In genomic region chr17:14069251-14069981, GRCh38 we compare ENCODE assay signal across 8 cellular contexts.
DNase-seq lines count a peak whose midpoint lies in the region; ATAC-seq lines count a peak whose summit lies in the region.

TSS of gene COX10 (plus strand) at chr17:14069504. CDS start at chr17:14069606, 102 bp downstream.

- H3K4me1 Mint-ChIP-seq in central memory CD8-positive, alpha-beta T cell = peaks cover 33% of the 10 kb centered on the region

- DNase-seq in AG08395 (ENCODE audit: low spot score) (peak; percentile 84), NCI-H226 (peak; percentile 82), islet precursor cell (peak; percentile 98)
- peak; percentile 78 for DNase-seq in activated CD4-positive, CD25-positive, alpha-beta regulatory T cell treated with anti-CD3 and anti-CD28 coated beads, Interleukin-2, amount 50 U/mL, for 16 hours (ENCODE audit: low read depth, low spot score)
- DNase-seq in central memory CD8-positive, alpha-beta T cell (ENCODE audit: low spot score in 2 of 2) = peak; percentile 63 to 67
- peak; percentile 73 to 80 (median 79) for DNase-seq in stimulated activated CD4-positive, alpha-beta T cell treated with anti-CD3 and anti-CD28 coated beads, Interleukin-12 subunit alpha, Interleukin-12 subunit beta, amount 100 ng/mL, for 48 hours (ENCODE audit: low read depth in 2 of 3, low spot score in 1 of 3)

- H3K9me3 Mint-ChIP-seq in central memory CD8-positive, alpha-beta T cell = no peaks in the 10 kb centered on the region

- H3K27me3 Mint-ChIP-seq in central memory CD8-positive, alpha-beta T cell = no peaks in the 10 kb centered on the region

- peak within 1 kb of the TSS; percentile 94 for H3K4me3 Mint-ChIP-seq in central memory CD8-positive, alpha-beta T cell

- ATAC-seq in GM18909 (IDR thresholded peaks at IDR 0.05; ENCODE audit: poor library complexity, unreplicated experiment) (peak; percentile 99), HG03159 (IDR thresholded peaks at IDR 0.05; ENCODE audit: unreplicated experiment) (peak; percentile 99)
- peak; percentile 96 for ATAC-seq in central memory CD8-positive, alpha-beta T cell (replicated peaks; ENCODE audit: extremely low read depth, poor library complexity, severe bottlenecking)

- H3K36me3 Mint-ChIP-seq in central memory CD8-positive, alpha-beta T cell (ENCODE audit: insufficient read depth) = peaks cover 3% of the 10 kb centered on the region

- peak within 1 kb of the TSS; percentile 92 for H3K27ac Mint-ChIP-seq in central memory CD8-positive, alpha-beta T cell (ENCODE audit: low read depth)

Comparison
In these comparisons a context has a peak if more than half of its experiments do, and no peak if none do; other contexts are left out.
1. Peak in every context shown above with its lines: DNase-seq and ATAC-seq.